1 cellular context compared by ENCODE assay signal in genomic region chr14:21631084-21631483, GRCh38.
TF ChIP-seq lines count a peak whose summit lies in the region.

No MANE protein-coding gene starts in this region.

TF ChIP-seq in HepG2, 621 proteins besides CTCF, POLR2A, EP300 and RAD21:
- TF ChIP-seq FOXA3 (CRISPR knock-in tag; IDR thresholded peaks at IDR 0.05) (peak; percentile 45; the same call in 1 of the 2 replicates), ZNF749 (CRISPR knock-in tag; IDR thresholded peaks at IDR 0.05; ENCODE audit: borderline replicate concordance) (no peak), FOSL2 (CRISPR knock-in tag; IDR thresholded peaks at IDR 0.05) (peak; percentile 24; the same call in 1 of the 2 replicates)
TF ChIP-seq in HepG2: peak in this region for 2.
